In genomic region chr16:79659352-79659751, GRCh38 we compare ENCODE assay signal across 21 cellular contexts. TPM values are rescaled to one million over a fixed set of nuclear protein-coding genes. Genes with fewer than 3 reads are reported as not detected.
DNase-seq lines count a peak whose midpoint lies in the region; ATAC-seq, FAIRE-seq and TF ChIP-seq lines count a peak whose summit lies in the region.
"Had no signal": no experiment of that assay in that cellular context is flagged by ENCODE, and none has a peak within 500 bp of the region (broad histone marks: within the 10 kb centered on the region; RNA-seq: fewer than 3 reads in every experiment).

No MANE protein-coding gene starts in this region.

- no peak for TF ChIP-seq RAD21 in H1 (IDR thresholded peaks at IDR 0.05 in 1 of 2, conservative IDR thresholded peaks at IDR 0.05 in 1 of 2; ENCODE audit: low read depth in 2 of 2, low read length in 2 of 2)

- TF ChIP-seq EP300 in H1 (IDR thresholded peaks at IDR 0.05; ENCODE audit: borderline replicate concordance in 1 of 2, low read depth in 2 of 2, low read length in 2 of 2) = no peak

- H3K27ac ChIP-seq in RWPE2 (ENCODE audit: poor library complexity, severe bottlenecking) (peak overlapping the region; percentile 75), H1 (ENCODE audit: low read depth, low read length) (no peak overlapping the region), mesenchymal stem cell (ENCODE audit: low read length, poor library complexity, severe bottlenecking) (no peak overlapping the region), skin epidermis (peak overlapping the region in 11 of 21 experiments; percentile 26 to 83 (median 70))
- H3K27ac ChIP-seq: Peyer's patch had no signal

- H2BK20ac ChIP-seq in H1 (ENCODE audit: low read length) = no peak overlapping the region

- no peak overlapping the region for H4K5ac ChIP-seq in H1 (ENCODE audit: insufficient read length, low read depth, low read length)

- H3K4me3 Mint-ChIP-seq in endothelial cell (ENCODE audit: unreplicated experiment) = no peak overlapping the region
- H3K4me3 Mint-ChIP-seq: H9, HFFc6 had no signal

- no peak for FAIRE-seq in H1 (lab: Jason Lieb, UNC)
- FAIRE-seq: A549, GM12891 had no signal

- H3K27me3 ChIP-seq in RWPE2 (ENCODE audit: insufficient read depth, poor library complexity, severe bottlenecking) = no peaks in the 10 kb centered on the region
- no peaks in the 10 kb centered on the region for H3K27me3 ChIP-seq in H1 (replicated peaks in 1 of 4; ENCODE audit: control insufficient read depth in 3 of 4, extremely low read depth in 1 of 4, insufficient read depth in 3 of 4, low read length in 3 of 4)
- peaks cover 0 to 9% of the 10 kb centered on the region in 2 experiments for H3K27me3 ChIP-seq in mesenchymal stem cell (ENCODE audit: control insufficient read depth in 1 of 2, insufficient read depth in 1 of 2, low read length in 2 of 2)
- H3K27me3 ChIP-seq: BE2C, MG63, Peyer's patch had no signal

- 89% methylated on average over 5 of the region's 5 CpGs; no CpG with 5 or more reads in 1 of the 2 experiments for WGBS in H1 (ENCODE audit: extremely low coverage in 1 of 2, insufficient coverage in 1 of 2, insufficient read length in 1 of 2, insufficient replicate concordance in 2 of 2, low coverage in 1 of 2, low lambda C conversion rate in 2 of 2, missing lambda C conversion rate in 1 of 2), 2 experiments
- WGBS in mesenchymal stem cell = 92% methylated on average over 4 of the region's 5 CpGs

- no peaks in the 10 kb centered on the region for H3K4me1 Mint-ChIP-seq in endothelial cell (ENCODE audit: unreplicated experiment)

- DNase-seq in RWPE2 (ENCODE audit: low spot score) = no peak
- DNase-seq in H1 (ENCODE audit: low read depth in 1 of 2, low spot score in 2 of 2) = no peak
- no peak for DNase-seq in mesenchymal stem cell
- DNase-seq in GM10266 (ENCODE audit: extremely low spot score) = no peak
- DNase-seq in endothelial cell (ENCODE audit: low spot score) = no peak
- DNase-seq: BE2C, DMS79, H9, HFFc6, Kasumi-1, NCI-H187 treated with DMSO at 0.1 percent for 48 hours, NCI-H345, NCI-H524, Peyer's patch had no signal

- H3K4me1 ChIP-seq in RWPE2 (ENCODE audit: insufficient read depth, poor library complexity, severe bottlenecking) = peaks cover 16% of the 10 kb centered on the region
- no peaks in the 10 kb centered on the region for H3K4me1 ChIP-seq in H1 (replicated peaks in 1 of 4; ENCODE audit: control insufficient read depth in 3 of 4, insufficient read depth in 4 of 4, low read length in 3 of 4)
- H3K4me1 ChIP-seq in mesenchymal stem cell (ENCODE audit: control insufficient read depth, insufficient read depth, low read depth, low read length) = peaks cover 6% of the 10 kb centered on the region
- H3K4me1 ChIP-seq: BE2C, Peyer's patch had no signal

- H3K27ac Mint-ChIP-seq in endothelial cell (ENCODE audit: unreplicated experiment) = no peak overlapping the region
- H3K27ac Mint-ChIP-seq: H9, HFFc6 had no signal

- H4K20me1 ChIP-seq in H1 (replicated peaks in 1 of 2; ENCODE audit: control insufficient read depth in 1 of 2, insufficient read depth in 2 of 2, low read length in 2 of 2) = no peaks in the 10 kb centered on the region

- H3K9me3 ChIP-seq in RWPE2 (ENCODE audit: severe bottlenecking) = no peaks in the 10 kb centered on the region
- H3K9me3 ChIP-seq in H1 (ENCODE audit: insufficient read depth in 2 of 2, low read depth in 1 of 2, low read length in 1 of 2) = no peaks in the 10 kb centered on the region
- H3K9me3 ChIP-seq in mesenchymal stem cell (ENCODE audit: control insufficient read depth, low read length) = no peaks in the 10 kb centered on the region
- H3K9me3 ChIP-seq: A549, MG63, Peyer's patch had no signal

- H4K91ac ChIP-seq in H1 (replicated peaks; ENCODE audit: insufficient read length, low read length) (no peak overlapping the region), mesenchymal stem cell (ENCODE audit: low read length) (peak overlapping the region; percentile 70)

- no peak for ATAC-seq in RWPE2 (ENCODE audit: low read depth)
- no peak for ATAC-seq in HG03135 (IDR thresholded peaks at IDR 0.05; ENCODE audit: unreplicated experiment)
- ATAC-seq: Right ventricle myocardium inferior had no signal

- H3K36me3 ChIP-seq in RWPE2 (ENCODE audit: low read depth) (no peaks in the 10 kb centered on the region), H1 (ENCODE audit: control insufficient read depth in 2 of 4, insufficient read depth in 4 of 4, low read length in 3 of 4) (no peaks in the 10 kb centered on the region), mesenchymal stem cell (ENCODE audit: control insufficient read depth in 1 of 2, insufficient read depth in 2 of 2, low read depth in 1 of 2, low read length in 2 of 2) (no peaks in the 10 kb centered on the region)
- H3K36me3 ChIP-seq: BE2C, MG63, Peyer's patch had no signal

- H3K4me3 ChIP-seq in RWPE2 (ENCODE audit: severe bottlenecking) (no peak overlapping the region), H1 (ENCODE audit: extremely low read depth in 1 of 4, insufficient read depth in 2 of 4, low read depth in 3 of 4, low read length in 4 of 4) (no peak overlapping the region), mesenchymal stem cell (ENCODE audit: insufficient read depth in 1 of 2, low read depth in 1 of 2, low read length in 2 of 2) (no peak overlapping the region), skin epidermis (no peak overlapping the region)
- H3K4me3 ChIP-seq: A549, MG63, Peyer's patch had no signal

- no peak for TF ChIP-seq POLR2A in H1 (IDR thresholded peaks at IDR 0.05; ENCODE audit: control extremely low read depth in 1 of 2, low read depth in 2 of 2, low read length in 2 of 2)

- H2AK5ac ChIP-seq in H1 (ENCODE audit: low read depth, low read length) (no peak overlapping the region), mesenchymal stem cell (ENCODE audit: low read length, severe bottlenecking) (no peak overlapping the region)

- H2AFZ ChIP-seq in H1 (ENCODE audit: low read length) (no peak overlapping the region), mesenchymal stem cell (ENCODE audit: low read depth, low read length) (no peak overlapping the region)

- TF ChIP-seq CTCF in RWPE2 (IDR thresholded peaks at IDR 0.05; ENCODE audit: poor library complexity, severe bottlenecking) (no peak), H1 (IDR thresholded peaks at IDR 0.05; ENCODE audit: control extremely low read depth in 1 of 3, insufficient read depth in 1 of 3, low read depth in 1 of 3, low read length in 3 of 3) (no peak), GM10266 (IDR thresholded peaks at IDR 0.05; ENCODE audit: control insufficient read depth, insufficient read depth, low read depth, missing control alignments) (no peak), endothelial cell (IDR thresholded peaks at IDR 0.05; ENCODE audit: unreplicated experiment) (no peak)

- POLR2A ChIA-PET in H1 (lab: Charles Lee; ENCODE audit: partially characterized antibody) = no interaction called here

- H3K23me2 ChIP-seq in H1 (ENCODE audit: low read depth, low read length) = no peaks in the 10 kb centered on the region

- H3K36me3 Mint-ChIP-seq in endothelial cell (ENCODE audit: low read depth, unreplicated experiment) = no peaks in the 10 kb centered on the region

- no peaks in the 10 kb centered on the region for H3K27me3 Mint-ChIP-seq in endothelial cell (ENCODE audit: unreplicated experiment)

- H3K14ac ChIP-seq in H1 (ENCODE audit: insufficient read length) (no peak overlapping the region), mesenchymal stem cell (ENCODE audit: low read length in 2 of 2) (no peak overlapping the region)

- H2BK120ac ChIP-seq in H1 (replicated peaks; ENCODE audit: low read depth, low read length) (no peak overlapping the region), mesenchymal stem cell (ENCODE audit: low read depth, low read length) (no peak overlapping the region)

- H2BK5ac ChIP-seq in H1 (ENCODE audit: low read depth, low read length) = no peak overlapping the region
- H2BK5ac ChIP-seq in mesenchymal stem cell (ENCODE audit: low read depth, low read length, poor library complexity, severe bottlenecking) = no peak overlapping the region

- H4K8ac ChIP-seq in H1 (ENCODE audit: extremely low read depth, insufficient read depth, low read length) = no peak overlapping the region
- H4K8ac ChIP-seq in mesenchymal stem cell (ENCODE audit: low read length) = no peak overlapping the region

- H3K79me1 ChIP-seq in H1 (ENCODE audit: low read depth, low read length) (no peaks in the 10 kb centered on the region), mesenchymal stem cell (replicated peaks; ENCODE audit: low read length, poor library complexity, severe bottlenecking) (no peaks in the 10 kb centered on the region)

- H3K79me2 ChIP-seq in H1 (ENCODE audit: control insufficient read depth in 1 of 2, insufficient read depth in 2 of 2, low read length in 2 of 2) = no peaks in the 10 kb centered on the region

- H2BK15ac ChIP-seq in H1 (ENCODE audit: low read length) (peak overlapping the region; percentile 53; the same call in 1 of the 2 replicates), mesenchymal stem cell (ENCODE audit: low read depth, poor library complexity, severe bottlenecking) (no peak overlapping the region)

- no peak overlapping the region for H3K4ac ChIP-seq in H1 (replicated peaks; ENCODE audit: insufficient read length, low read depth, low read length)
- no peak overlapping the region for H3K4ac ChIP-seq in mesenchymal stem cell (ENCODE audit: low read depth in 1 of 2, low read length in 2 of 2)

- H3K9me3 Mint-ChIP-seq in endothelial cell (ENCODE audit: unreplicated experiment) = no peaks in the 10 kb centered on the region

- H3K9ac ChIP-seq in H1 (replicated peaks in 1 of 4; ENCODE audit: extremely low read depth in 1 of 4, low read depth in 3 of 4, low read length in 3 of 4) (no peak overlapping the region), mesenchymal stem cell (ENCODE audit: low read length) (no peak overlapping the region)

- H2BK12ac ChIP-seq in H1 (ENCODE audit: low read depth, low read length) = no peak overlapping the region
- H2BK12ac ChIP-seq in mesenchymal stem cell (ENCODE audit: low read length in 2 of 2) = no peak overlapping the region

- CTCF ChIA-PET in H1 (lab: Charles Lee; ENCODE audit: partially characterized antibody) = no interaction called here

- no peak overlapping the region for H3K56ac ChIP-seq in H1 (replicated peaks; ENCODE audit: insufficient read length, low read depth, low read length)

- no peak overlapping the region for H3K23ac ChIP-seq in H1 (ENCODE audit: insufficient read length)
- no peak overlapping the region for H3K23ac ChIP-seq in mesenchymal stem cell (ENCODE audit: low read length in 2 of 2)

- no peak overlapping the region for H3K18ac ChIP-seq in H1 (ENCODE audit: extremely low read depth, low read length)
- peak overlapping the region in 1 of 2 experiments; percentile 62 for H3K18ac ChIP-seq in mesenchymal stem cell (ENCODE audit: low read depth in 1 of 2, low read length in 2 of 2)

- H3K4me2 ChIP-seq in H1 (ENCODE audit: insufficient read depth in 1 of 2, low read depth in 2 of 2, low read length in 2 of 2) = no peak overlapping the region
- H3K4me2 ChIP-seq in mesenchymal stem cell (ENCODE audit: low read length, poor library complexity, severe bottlenecking) = no peak overlapping the region
- H3K4me2 ChIP-seq: A549 had no signal

RNA-seq across cellular contexts. Expression of gene MAF, which starts 58.8 kb away (rescaled TPM):
- total RNA-seq in H1 (2021; fragmentation: NEBNext Ultra II Directional; extraction: Animal tissue kit (Norgen Biotek cat#: 25700)) = 2.7 TPM in 2 replicates
- 1.3 and 1.9 TPM in 2 replicates for polyA plus RNA-seq in H1 (2011; rRNA removed)
- 2.1 TPM for polyA plus RNA-seq in H1 (2011; cell fraction: cytosol; rRNA removed)
- 3.9 TPM for polyA plus RNA-seq in H1 (2011; cell fraction: nucleus; rRNA removed)
- 1.9 to 3.3 TPM (median 2.7 TPM) in 4 replicates for polyA plus RNA-seq in H1 (2012, experiment 1 of 2)
- 1.0 TPM for polyA plus RNA-seq in H1 (2012, experiment 2 of 2)
- polyA plus RNA-seq in H1 (2013, experiment 1 of 2) = 1.8 TPM
- 1.7 TPM for polyA plus RNA-seq in H1 (2013, experiment 2 of 2)
- polyA minus RNA-seq in H1 (2011; rRNA and poly(A)+ RNA removed) = 0.44 and 0.57 TPM in 2 replicates
- 3.0 TPM for polyA minus RNA-seq in H1 (2011; cell fraction: cytosol; rRNA and poly(A)+ RNA removed)
- polyA minus RNA-seq in H1 (2011; cell fraction: nucleus; rRNA and poly(A)+ RNA removed) = 3.2 TPM
- polyA plus RNA-seq in mesenchymal stem cell (2013, experiment 1 of 2) = 32.9 TPM
- 32.6 TPM for polyA plus RNA-seq in mesenchymal stem cell (2013, experiment 2 of 2)
- 31.4 TPM for total RNA-seq in endothelial cell (ENCODE audit: unreplicated experiment)
- total RNA-seq: HFFc6, OCI-LY7 had no signal

Comparison
In these comparisons a context has a peak if more than half of its experiments do, and no peak if none do; other contexts are left out.
1. H3K27ac ChIP-seq: peak in RWPE2 (single experiment) and skin epidermis (11 of 21); none in H1 (single experiment) and mesenchymal stem cell (single experiment).